ENCODE assay signal across 1 cellular context in the genomic region with DNA sequence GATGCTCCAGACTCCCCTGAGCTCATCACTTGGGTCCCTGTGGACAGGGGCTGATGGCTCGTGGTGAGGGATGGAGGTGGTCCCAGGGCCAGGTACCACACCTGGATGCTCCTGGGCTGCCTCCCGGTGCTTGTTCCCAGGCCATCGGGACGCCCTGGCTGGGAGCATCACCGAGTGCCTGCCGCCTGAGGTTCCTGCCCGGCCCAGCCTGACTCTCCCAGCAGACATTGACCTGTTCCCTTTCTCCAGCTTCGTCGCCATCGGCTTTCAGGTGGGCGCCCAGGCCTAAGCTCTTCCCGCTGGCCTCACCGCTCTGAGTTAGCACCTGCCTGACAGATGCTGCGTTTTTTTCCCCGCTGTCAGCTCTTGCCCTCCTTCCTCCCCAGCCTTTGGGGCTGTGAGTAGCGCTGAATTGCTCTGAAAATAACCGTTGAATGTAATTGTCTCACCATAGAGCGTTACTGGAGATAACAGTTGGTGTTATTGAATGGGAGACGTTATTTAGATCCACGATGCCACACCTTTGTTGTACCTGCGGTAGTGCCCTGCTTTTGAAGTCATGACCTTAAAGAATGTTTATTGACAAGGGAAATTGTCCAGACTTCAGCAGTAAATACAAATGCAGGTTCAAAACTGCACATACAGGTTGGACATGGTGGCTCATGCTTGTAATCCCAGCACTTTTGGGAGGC.
TF ChIP-seq lines count a peak whose summit lies in the region.

No MANE protein-coding gene starts in this region.

TF ChIP-seq in HCT116, 20 proteins besides CTCF, POLR2A, EP300 and RAD21 (continued from another document):
- TF ChIP-seq REST (IDR thresholded peaks at IDR 0.05; ENCODE audit: low read depth) (no peak), FOSL1 (IDR thresholded peaks at IDR 0.05; ENCODE audit: low read depth) (no peak), TCF7L2 (IDR thresholded peaks at IDR 0.05; ENCODE audit: borderline replicate concordance, extremely low read depth, insufficient read depth, insufficient read length) (no peak), SRF (IDR thresholded peaks at IDR 0.05; ENCODE audit: low read depth) (no peak), ELF1 (IDR thresholded peaks at IDR 0.05; ENCODE audit: borderline replicate concordance, low read depth) (no peak), EZH2 (IDR thresholded peaks at IDR 0.05) (no peak), EZH2phosphoT487 (IDR thresholded peaks at IDR 0.05; ENCODE audit: borderline replicate concordance) (no peak), SP1 (IDR thresholded peaks at IDR 0.05; ENCODE audit: low read depth) (no peak), ZBTB33 (IDR thresholded peaks at IDR 0.05; ENCODE audit: extremely low read depth, insufficient replicate concordance, low read length) (no peak)
- TF ChIP-seq, protein P1, sequence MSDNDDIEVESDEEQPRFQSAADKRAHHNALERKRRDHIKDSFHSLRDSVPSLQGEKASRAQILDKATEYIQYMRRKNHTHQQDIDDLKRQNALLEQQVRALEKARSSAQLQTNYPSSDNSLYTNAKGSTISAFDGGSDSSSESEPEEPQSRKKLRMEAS (IDR thresholded peaks at IDR 0.05): no peak
